Comparison of ENCODE assay signal across 33 cellular contexts in the genomic region with DNA sequence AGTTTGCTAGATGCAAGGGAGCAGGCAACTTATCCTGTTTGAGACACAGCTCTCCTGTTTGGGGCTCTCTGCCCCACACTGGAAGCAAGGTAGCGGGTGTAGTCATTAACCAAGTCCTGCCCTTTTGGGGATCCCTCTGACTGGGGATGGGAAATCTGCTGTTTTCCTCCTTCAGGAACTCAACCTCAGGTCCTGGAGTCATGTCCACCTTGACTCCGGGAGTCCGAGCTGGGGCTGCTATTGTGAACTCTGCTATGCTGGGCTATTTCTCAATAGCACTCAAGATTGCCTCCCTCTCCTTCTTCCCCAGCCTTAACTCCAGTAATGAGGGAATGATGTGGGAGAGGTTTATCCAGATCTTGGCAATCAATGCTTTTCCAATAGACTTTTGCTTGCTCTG.
"Had no signal": no experiment of that assay in that cellular context is flagged by ENCODE, and none has a peak within 500 bp of the region (broad histone marks: within the 10 kb centered on the region; RNA-seq: fewer than 3 reads in every experiment).

No MANE protein-coding gene starts in this region.

- H3K36me3 ChIP-seq: adrenal gland, brain microvascular endothelial cell, breast epithelium had no signal

- H3K4me1 ChIP-seq: adrenal gland, body of pancreas, breast epithelium had no signal

- H3K4me3 Mint-ChIP-seq: activated B cell treated with CpG ODN at 0.5 μM for 24 hours; activated CD4-positive, alpha-beta memory T cell treated with anti-CD3 and anti-CD28 coated beads for 36 hours; activated CD4-positive, alpha-beta T cell treated with anti-CD3 and anti-CD28 coated beads, Interleukin-2, amount 10 ng/mL, durations not matched to agents 24 days and 14 days; activated CD8-positive, alpha-beta T cell treated with anti-CD3 and anti-CD28 coated beads for 36 hours; activated naive CD4-positive, alpha-beta T cell treated with anti-CD3 and anti-CD28 coated beads for 36 hours; activated naive CD8-positive, alpha-beta T cell treated with anti-CD3 and anti-CD28 coated beads for 36 hours; activated T-cell treated with anti-CD3 and anti-CD28 coated beads, Interleukin-2, amount 50 U/mL, for 4 hours; activated T-cell treated with anti-CD3 and anti-CD28 coated beads, Interleukin-2, amount 50 U/mL, for 72 hours; activated T-helper 1 cell treated with anti-CD3 and anti-CD28 coated beads, Interleukin-12 subunit alpha, Interleukin-12 subunit beta, Interleukin-2, Interleukin-4 antibody, amounts not matched to agents 30 ng/mL and 10 ng/mL and 1 ng/mL, durations not matched to agents 14 hours and 24 hours and 36 hours; activated T-helper 17 cell treated with anti-CD3 and anti-CD28 coated beads, Interleukin-2, amount 50 U/mL, for 72 hours; T-helper 1 cell treated with Interleukin-12 subunit alpha and Interleukin-12 subunit beta and Interleukin-4 antibody, amounts not matched to agents 30 μg/mL and 1 μg/mL, for 36 hours had no signal

- H3K9me3 Mint-ChIP-seq: activated B cell treated with CpG ODN at 0.5 μM for 24 hours; activated CD4-positive, alpha-beta memory T cell treated with anti-CD3 and anti-CD28 coated beads for 36 hours; activated CD4-positive, alpha-beta T cell treated with anti-CD3 and anti-CD28 coated beads, Interleukin-2, amount 10 ng/mL, durations not matched to agents 24 days and 14 days; activated CD8-positive, alpha-beta T cell treated with anti-CD3 and anti-CD28 coated beads for 36 hours; activated naive CD4-positive, alpha-beta T cell treated with anti-CD3 and anti-CD28 coated beads for 36 hours; activated naive CD8-positive, alpha-beta T cell treated with anti-CD3 and anti-CD28 coated beads for 36 hours; activated T-cell treated with anti-CD3 and anti-CD28 coated beads, Interleukin-2, amount 50 U/mL, for 4 hours; activated T-cell treated with anti-CD3 and anti-CD28 coated beads, Interleukin-2, amount 50 U/mL, for 72 hours; activated T-helper 1 cell treated with anti-CD3 and anti-CD28 coated beads, Interleukin-12 subunit alpha, Interleukin-12 subunit beta, Interleukin-2, Interleukin-4 antibody, amounts not matched to agents 30 ng/mL and 10 ng/mL and 1 ng/mL, durations not matched to agents 14 hours and 24 hours and 36 hours; activated T-helper 17 cell treated with anti-CD3 and anti-CD28 coated beads, Interleukin-2, amount 50 U/mL, for 72 hours; T-helper 1 cell treated with Interleukin-12 subunit alpha and Interleukin-12 subunit beta and Interleukin-4 antibody, amounts not matched to agents 30 μg/mL and 1 μg/mL, for 36 hours had no signal

- H3K36me3 Mint-ChIP-seq: activated CD4-positive, alpha-beta memory T cell treated with anti-CD3 and anti-CD28 coated beads for 36 hours; activated naive CD4-positive, alpha-beta T cell treated with anti-CD3 and anti-CD28 coated beads, Interleukin-2, amount 50 U/mL, for 72 hours; activated naive CD8-positive, alpha-beta T cell treated with anti-CD3 and anti-CD28 coated beads for 36 hours had no signal

- H3K27ac ChIP-seq: adrenal gland, body of pancreas, brain microvascular endothelial cell, breast epithelium, VCaP had no signal

- H3K4me1 Mint-ChIP-seq: activated CD4-positive, alpha-beta T cell treated with anti-CD3 and anti-CD28 coated beads, Interleukin-2, amount 10 ng/mL, durations not matched to agents 24 days and 14 days; activated naive CD8-positive, alpha-beta T cell treated with anti-CD3 and anti-CD28 coated beads for 36 hours; activated T-helper 17 cell treated with anti-CD3 and anti-CD28 coated beads, Interleukin-2, amount 50 U/mL, for 72 hours had no signal

- H3K27ac Mint-ChIP-seq: activated B cell treated with CpG ODN at 0.5 μM for 24 hours; activated CD4-positive, alpha-beta memory T cell treated with anti-CD3 and anti-CD28 coated beads for 36 hours; activated CD4-positive, alpha-beta T cell treated with anti-CD3 and anti-CD28 coated beads, Interleukin-2, amount 10 ng/mL, durations not matched to agents 24 days and 14 days; activated CD8-positive, alpha-beta T cell treated with anti-CD3 and anti-CD28 coated beads for 36 hours; activated naive CD4-positive, alpha-beta T cell treated with anti-CD3 and anti-CD28 coated beads for 36 hours; activated naive CD4-positive, alpha-beta T cell treated with anti-CD3 and anti-CD28 coated beads, Interleukin-2, amount 50 U/mL, for 72 hours; activated naive CD8-positive, alpha-beta T cell treated with anti-CD3 and anti-CD28 coated beads for 36 hours; activated T-cell treated with anti-CD3 and anti-CD28 coated beads, Interleukin-2, amount 50 U/mL, for 72 hours; activated T-helper 1 cell treated with anti-CD3 and anti-CD28 coated beads, Interleukin-12 subunit alpha, Interleukin-12 subunit beta, Interleukin-2, Interleukin-4 antibody, amounts not matched to agents 30 ng/mL and 10 ng/mL and 1 ng/mL, durations not matched to agents 14 hours and 24 hours and 36 hours; activated T-helper 17 cell treated with anti-CD3 and anti-CD28 coated beads, Interleukin-2, amount 50 U/mL, for 72 hours; T-helper 1 cell treated with Interleukin-12 subunit alpha and Interleukin-12 subunit beta and Interleukin-4 antibody, amounts not matched to agents 30 μg/mL and 1 μg/mL, for 36 hours had no signal

- ATAC-seq: activated CD8-positive, alpha-beta T cell treated with anti-CD3 and anti-CD28 coated beads for 36 hours; activated naive CD4-positive, alpha-beta T cell treated with anti-CD3 and anti-CD28 coated beads, Interleukin-2, amount 50 U/mL, for 72 hours; activated T-cell treated with anti-CD3 and anti-CD28 coated beads, Interleukin-2, amount 50 U/mL, for 4 hours; activated T-cell treated with anti-CD3 and anti-CD28 coated beads, Interleukin-2, amount 50 U/mL, for 72 hours; activated T-helper 17 cell treated with anti-CD3 and anti-CD28 coated beads, Interleukin-2, amount 50 U/mL, for 72 hours; body of pancreas had no signal

- H3K4me3 ChIP-seq: adrenal gland, body of pancreas, breast epithelium had no signal

- DNase-seq: activated B cell treated with CpG ODN at 0.5 μM for 24 hours; activated CD4-positive, alpha-beta memory T cell treated with anti-CD3 and anti-CD28 coated beads for 36 hours; activated CD4-positive, alpha-beta T cell treated with anti-CD3 and anti-CD28 coated beads for 4 hours; activated CD4-positive, alpha-beta T cell treated with anti-CD3 and anti-CD28 coated beads, Interleukin-2, amount 10 ng/mL, durations not matched to agents 24 days and 14 days; activated CD4-positive, alpha-beta T cell treated with anti-CD3 and anti-CD28 coated beads, Interleukin-2, amount 50 U/mL, for 1 hour; activated CD4-positive, alpha-beta T cell treated with anti-CD3 and anti-CD28 coated beads, Interleukin-2, amount 50 U/mL, for 4 hours; activated CD4-positive, CD25-positive, alpha-beta regulatory T cell treated with anti-CD3 and anti-CD28 coated beads, Interleukin-2, amount 50 U/mL, for 72 hours; activated CD8-positive, alpha-beta memory T cell treated with anti-CD3 and anti-CD28 coated beads, Interleukin-2, amount 50 U/mL, for 4 hours; activated CD8-positive, alpha-beta T cell treated with anti-CD3 and anti-CD28 coated beads for 36 hours; activated effector memory CD4-positive, alpha-beta T cell treated with anti-CD3 and anti-CD28 coated beads, Interleukin-2, amount 50 U/mL, for 16 hours; activated gamma-delta T cell treated with Interleukin-2 at 50 U/mL for 16 hours; activated naive CD4-positive, alpha-beta T cell; activated naive CD4-positive, alpha-beta T cell treated with anti-CD3 and anti-CD28 coated beads for 36 hours; activated naive CD4-positive, alpha-beta T cell treated with anti-CD3 and anti-CD28 coated beads, Interleukin-2, amount 50 U/mL, for 16 hours; activated naive CD8-positive, alpha-beta T cell treated with anti-CD3 and anti-CD28 coated beads for 36 hours; activated T-cell treated with anti-CD3 and anti-CD28 coated beads for 4 hours; activated T-cell treated with anti-CD3 and anti-CD28 coated beads, Interleukin-2, amount 50 U/mL, for 1 hour; activated T-cell treated with anti-CD3 and anti-CD28 coated beads, Interleukin-2, amount 50 U/mL, for 4 hours; activated T-cell treated with anti-CD3 and anti-CD28 coated beads, Interleukin-2, amount 50 U/mL, for 72 hours; adrenal gland; amniotic stem cell; aorta; body of pancreas; brain microvascular endothelial cell; central memory CD4-positive, alpha-beta T cell; T-helper 1 cell; T-helper 2 cell had no signal

- H3K27me3 ChIP-seq: body of pancreas, brain microvascular endothelial cell had no signal

- H3K9me3 ChIP-seq: adrenal gland, body of pancreas, breast epithelium had no signal
